In the genomic region with DNA sequence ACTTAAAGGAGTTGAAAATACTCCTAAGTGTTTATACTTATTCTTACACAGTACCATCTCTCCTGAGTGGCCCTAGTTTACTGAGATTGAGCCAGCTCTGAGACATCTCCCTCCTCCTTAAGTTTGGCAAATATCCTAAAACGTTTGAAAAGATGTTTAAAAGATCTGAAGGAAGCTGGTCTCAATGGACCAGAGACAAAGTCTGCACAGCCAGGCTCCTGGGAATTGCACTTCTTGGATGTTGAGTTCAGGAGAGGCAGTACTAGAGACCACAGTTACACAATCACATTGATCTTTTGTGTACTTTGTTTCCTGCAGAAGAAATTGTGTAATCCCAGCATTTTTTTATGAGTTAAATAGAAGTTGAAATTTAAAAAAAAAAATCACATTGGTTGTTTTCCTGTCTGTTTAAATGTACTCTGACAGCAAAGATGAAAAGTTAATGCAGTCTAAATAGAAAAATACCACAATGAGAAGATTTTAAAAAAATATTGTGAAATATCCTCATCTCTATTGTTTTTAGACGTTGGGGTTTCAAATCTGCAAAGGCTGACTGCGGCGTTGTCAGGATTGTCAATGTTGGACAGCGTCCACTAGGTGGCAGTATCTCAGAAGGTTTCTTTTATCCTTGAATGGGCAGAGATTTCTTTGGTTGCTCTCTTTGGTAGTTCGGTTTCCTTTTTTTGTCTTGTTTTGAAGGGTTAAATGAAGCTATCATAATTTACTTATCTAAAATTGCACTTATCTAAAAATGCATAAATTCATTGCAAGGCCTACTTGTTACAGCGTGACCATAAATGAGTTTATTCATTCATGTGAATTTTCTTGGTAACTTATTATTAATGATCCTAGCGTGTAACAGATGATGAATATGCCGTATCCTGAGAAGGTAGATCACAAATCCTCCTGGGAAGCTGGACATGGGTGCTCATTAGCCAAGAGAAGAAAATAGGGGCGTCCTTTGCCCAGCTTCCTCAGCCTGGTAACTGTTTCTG, we compare ENCODE assay signal across 8 cellular contexts. TPM values are rescaled to one million over a fixed set of nuclear protein-coding genes. Genes with fewer than 3 reads are reported as not detected.
DNase-seq lines count a peak whose midpoint lies in the region; ATAC-seq and TF ChIP-seq lines count a peak whose summit lies in the region.

No MANE protein-coding gene starts in this region.

- no peaks in the 10 kb centered on the region for H3K9me3 ChIP-seq in lower lobe of right lung

- ATAC-seq in lower lobe of right lung: peak; percentile 81 to 88
- no peak for ATAC-seq in GM21381 (IDR thresholded peaks at IDR 0.05; ENCODE audit: unreplicated experiment)

- no peaks in the 10 kb centered on the region for H3K36me3 ChIP-seq in lower lobe of right lung

- H3K27me3 ChIP-seq in lower lobe of right lung (ENCODE audit: low read depth): no peaks in the 10 kb centered on the region

- no peak overlapping the region for H3K27ac Mint-ChIP-seq in HFFc6

- H3K4me3 ChIP-seq in lower lobe of right lung: no peak overlapping the region

- H3K27ac ChIP-seq in lower lobe of right lung: no peak overlapping the region

- H3K9me3 Mint-ChIP-seq in HFFc6: no peaks in the 10 kb centered on the region

- H3K4me3 Mint-ChIP-seq in HFFc6: no peak overlapping the region

- no peaks in the 10 kb centered on the region for H3K36me3 Mint-ChIP-seq in HFFc6 (ENCODE audit: low read depth)

- intact Hi-C loops in lower lobe of right lung (cut with DNase I): no loop called here

- peak; percentile 80 for DNase-seq in DMS 273 (lab: John Stamatoyannopoulos, UW; ENCODE audit: unreplicated experiment)
- DNase-seq in HFFc6: peak; percentile 65
- DNase-seq in NCI-H2227 treated with DMSO at 0.1 percent for 48 hours (lab: John Stamatoyannopoulos, UW): peak; percentile 37
- peak; percentile 42 to 64 for DNase-seq in activated CD4-positive, alpha-beta T cell treated with anti-CD3 and anti-CD28 coated beads for 4 hours
- peak; percentile 56 to 67 for DNase-seq in dermis microvascular lymphatic vessel endothelial cell (ENCODE audit: low read depth in 2 of 2)
- DNase-seq in lower lobe of right lung: no peak
- peak; percentile 17 for DNase-seq in stimulated activated CD8-positive, alpha-beta memory T cell treated with anti-CD3 and anti-CD28 coated beads, Interleukin-4, amount 100 ng/mL, for 24 hours (ENCODE audit: low read depth)

- H3K27me3 Mint-ChIP-seq in HFFc6 (ENCODE audit: insufficient read depth): peaks cover 42% of the 10 kb centered on the region

- H3K4me1 Mint-ChIP-seq in HFFc6 (ENCODE audit: low read depth): no peaks in the 10 kb centered on the region

- H3K4me1 ChIP-seq in lower lobe of right lung: no peaks in the 10 kb centered on the region

- TF ChIP-seq CTCF in HFFc6 (IDR thresholded peaks at IDR 0.05) (peak; percentile 98), lower lobe of right lung (IDR thresholded peaks at IDR 0.05) (peak; percentile 89)

RNA-seq across cellular contexts. Expression of gene TNFSF11, which starts 20.9 kb away (rescaled TPM):
- not detected for total RNA-seq in HFFc6 (2021; fragmentation: NEBNext Ultra II Directional; extraction: Animal tissue kit (Norgen Biotek cat#: 25700))
- total RNA-seq in dermis microvascular lymphatic vessel endothelial cell (not detected in 2 replicates), lower lobe of right lung (not detected)
